In the genomic region with DNA sequence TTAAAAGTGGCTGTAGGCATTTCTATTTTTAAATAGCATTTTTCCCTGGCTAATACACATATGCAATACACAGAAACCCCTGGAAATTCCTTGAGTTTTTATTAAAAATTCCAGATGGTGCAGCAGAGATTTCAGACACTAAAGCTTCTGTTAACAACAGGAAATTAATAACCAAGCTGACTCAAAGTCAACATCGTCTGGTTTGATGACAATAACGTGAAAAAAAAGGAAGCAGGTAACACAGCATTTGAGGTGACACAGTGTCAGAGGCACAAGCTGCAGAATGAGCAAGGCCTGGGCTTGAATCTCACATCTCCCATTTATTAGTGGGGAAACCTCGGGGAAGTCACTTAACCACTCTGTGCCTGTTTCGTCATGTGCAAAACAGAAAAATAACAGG, we compare ENCODE assay signal across 25 cellular contexts.
"Had no signal": no experiment of that assay in that cellular context is flagged by ENCODE, and none has a peak within 500 bp of the region (broad histone marks: within the 10 kb centered on the region; RNA-seq: fewer than 3 reads in every experiment).

No MANE protein-coding gene starts in this region.

- ATAC-seq: activated CD4-positive, alpha-beta T cell treated with anti-CD3 and anti-CD28 coated beads for 36 hours; activated CD8-positive, alpha-beta memory T cell treated with anti-CD3 and anti-CD28 coated beads, Interleukin-2, amount 10 ng/mL, durations not matched to agents 7 days and 5 days; activated CD8-positive, alpha-beta T cell treated with anti-CD3 and anti-CD28 coated beads, Interleukin-2, amount 10 ng/mL, durations not matched to agents 7 days and 5 days; effector memory CD8-positive, alpha-beta T cell; foreskin keratinocyte; heart left ventricle; left lung; sciatic nerve had no signal

- H3K27ac ChIP-seq: cardiac muscle cell, esophagus muscularis mucosa, foreskin keratinocyte, heart left ventricle, left lung, ovary, skin epidermis, thoracic aorta had no signal

- H3K9me3 ChIP-seq: left lung, ovary, thoracic aorta had no signal

- H3K27me3 ChIP-seq: cardiac muscle cell, ovary had no signal

- DNase-seq: activated CD4-positive, alpha-beta T cell treated with anti-CD3 and anti-CD28 coated beads for 36 hours; activated CD4-positive, CD25-positive, alpha-beta regulatory T cell; activated CD8-positive, alpha-beta memory T cell treated with anti-CD3 and anti-CD28 coated beads, Interleukin-2, amount 10 ng/mL, durations not matched to agents 7 days and 5 days; activated CD8-positive, alpha-beta T cell treated with anti-CD3 and anti-CD28 coated beads, Interleukin-2, amount 10 ng/mL, durations not matched to agents 7 days and 5 days; activated naive CD4-positive, alpha-beta T cell treated with Interleukin-2 at 50 U/mL for 16 hours; activated T-cell treated with anti-CD3 and anti-CD28 coated beads, Interleukin-2, amount 50 U/mL, for 48 hours; anterior cingulate cortex; cerebellar nuclear complex; cortex of kidney; effector memory CD8-positive, alpha-beta T cell; foreskin keratinocyte; heart left ventricle; hypothalamus; left lung; naive B cell; ovary; stimulated activated CD4-positive, alpha-beta T cell treated with anti-CD3 and anti-CD28 coated beads, Interleukin-12 subunit alpha, Interleukin-12 subunit beta, amount 100 ng/mL, for 4 hours; stimulated activated CD4-positive, alpha-beta T cell treated with anti-CD3 and anti-CD28 coated beads, Interleukin-4, amount 100 ng/mL, for 1 hour; T-helper 1 cell had no signal

- H3K4me3 ChIP-seq: cardiac muscle cell, esophagus muscularis mucosa, heart left ventricle, left lung, lung, ovary, skin epidermis, thoracic aorta had no signal

- H3K4me1 ChIP-seq: esophagus muscularis mucosa, foreskin keratinocyte, heart left ventricle, left lung had no signal

- H3K36me3 ChIP-seq: cardiac muscle cell, esophagus muscularis mucosa, heart left ventricle, left lung, ovary, thoracic aorta had no signal
